Comparison of ENCODE assay signal across 31 cellular contexts in the genomic region with DNA sequence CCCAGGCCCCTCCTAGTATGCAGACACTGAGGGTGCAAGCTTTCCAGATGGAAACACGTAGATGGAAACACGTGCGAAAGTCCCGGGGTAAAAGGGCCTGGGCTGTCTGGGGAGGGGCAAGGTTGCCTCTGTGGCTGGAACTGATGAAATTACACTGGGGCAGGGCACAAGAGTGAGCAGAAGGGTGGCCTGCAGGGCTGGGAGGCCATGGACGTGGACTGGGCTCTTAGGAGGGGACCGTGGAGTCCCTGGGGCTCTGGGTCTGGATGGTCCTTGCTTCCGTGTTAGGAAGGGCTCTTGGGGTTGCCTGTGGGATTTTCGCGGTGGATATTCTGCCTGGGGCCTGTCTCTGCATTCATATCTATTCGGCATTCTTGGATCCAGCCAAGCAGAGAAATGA.
"Had no signal": no experiment of that assay in that cellular context is flagged by ENCODE, and none has a peak within 500 bp of the region (broad histone marks: within the 10 kb centered on the region; RNA-seq: fewer than 3 reads in every experiment).

No MANE protein-coding gene starts in this region.

- H3K9me3 ChIP-seq: neutrophil, ovary, prostate gland, right lobe of liver, sigmoid colon, thoracic aorta, thyroid gland, tibial nerve, upper lobe of left lung, uterus had no signal

- H3K4me1 Mint-ChIP-seq: naive B cell; naive thymus-derived CD8-positive, alpha-beta T cell; neural crest cell; stimulated activated effector memory CD8-positive, alpha-beta T cell treated with anti-CD3 and anti-CD28 coated beads, Interleukin-12 subunit alpha, Interleukin-12 subunit beta, amount 100 ng/mL, for 72 hours; stimulated activated naive B cell treated with anti-CD40 and anti-IgM and Interleukin-4, amounts not matched to agents 10 μg/mL and 1 μg/mL and 100 μg/mL, for 72 hours had no signal

- H3K27me3 ChIP-seq: neutrophil, ovary, right lobe of liver, sigmoid colon, stomach, thyroid gland, tibial nerve, upper lobe of left lung, uterus had no signal

- ATAC-seq: naive thymus-derived CD8-positive, alpha-beta T cell; natural killer cell treated with Interleukin-12 subunit alpha and Interleukin-12 subunit beta and Interleukin-15 and Interleukin-18, amount 100 ng/mL, for 72 hours; right cardiac atrium; right lobe of liver; stimulated activated effector memory CD8-positive, alpha-beta T cell treated with anti-CD3 and anti-CD28 coated beads, Interleukin-12 subunit alpha, Interleukin-12 subunit beta, amount 100 ng/mL, for 72 hours; stimulated activated naive B cell treated with anti-CD40 and anti-IgM and Interleukin-4, amounts not matched to agents 10 μg/mL and 1 μg/mL and 100 μg/mL, for 72 hours had no signal

- FAIRE-seq: small intestine had no signal

- H3K4me3 Mint-ChIP-seq: naive B cell; naive thymus-derived CD8-positive, alpha-beta T cell; natural killer cell treated with Interleukin-12 subunit alpha and Interleukin-12 subunit beta and Interleukin-15 and Interleukin-18, amount 100 ng/mL, for 72 hours; nephron progenitor cell; neural crest cell; stimulated activated effector memory CD8-positive, alpha-beta T cell treated with anti-CD3 and anti-CD28 coated beads, Interleukin-12 subunit alpha, Interleukin-12 subunit beta, amount 100 ng/mL, for 72 hours; stimulated activated naive B cell treated with anti-CD40 and anti-IgM and Interleukin-4, amounts not matched to agents 10 μg/mL and 1 μg/mL and 100 μg/mL, for 72 hours; stimulated activated naive CD8-positive, alpha-beta T cell treated with anti-CD3 and anti-CD28 coated beads, Interleukin-15, Interleukin-2, amounts not matched to agents 100 ng/mL and 50 ng/mL, for 24 hours had no signal

- H3K27ac Mint-ChIP-seq: naive B cell; naive thymus-derived CD8-positive, alpha-beta T cell; natural killer cell treated with Interleukin-12 subunit alpha and Interleukin-12 subunit beta and Interleukin-15 and Interleukin-18, amount 100 ng/mL, for 72 hours; nephron progenitor cell; stimulated activated effector memory CD8-positive, alpha-beta T cell treated with anti-CD3 and anti-CD28 coated beads, Interleukin-12 subunit alpha, Interleukin-12 subunit beta, amount 100 ng/mL, for 72 hours; stimulated activated naive B cell treated with anti-CD40 and anti-IgM and Interleukin-4, amounts not matched to agents 10 μg/mL and 1 μg/mL and 100 μg/mL, for 72 hours; stimulated activated naive CD8-positive, alpha-beta T cell treated with anti-CD3 and anti-CD28 coated beads, Interleukin-15, Interleukin-2, amounts not matched to agents 100 ng/mL and 50 ng/mL, for 24 hours had no signal

- H3K36me3 Mint-ChIP-seq: naive B cell; naive thymus-derived CD8-positive, alpha-beta T cell; natural killer cell treated with Interleukin-12 subunit alpha and Interleukin-12 subunit beta and Interleukin-15 and Interleukin-18, amount 100 ng/mL, for 72 hours; stimulated activated effector memory CD8-positive, alpha-beta T cell treated with anti-CD3 and anti-CD28 coated beads, Interleukin-12 subunit alpha, Interleukin-12 subunit beta, amount 100 ng/mL, for 72 hours; stimulated activated naive B cell treated with anti-CD40 and anti-IgM and Interleukin-4, amounts not matched to agents 10 μg/mL and 1 μg/mL and 100 μg/mL, for 72 hours had no signal

- H3K27ac ChIP-seq: neutrophil, ovary, parathyroid adenoma, prostate gland, right lobe of liver, sigmoid colon, stomach, thoracic aorta, thyroid gland, tibial nerve, upper lobe of left lung, uterus had no signal

- H3K27me3 Mint-ChIP-seq: naive B cell; naive thymus-derived CD8-positive, alpha-beta T cell; stimulated activated naive B cell treated with anti-CD40 and anti-IgM and Interleukin-4, amounts not matched to agents 10 μg/mL and 1 μg/mL and 100 μg/mL, for 72 hours; stimulated activated naive CD8-positive, alpha-beta T cell treated with anti-CD3 and anti-CD28 coated beads, Interleukin-15, Interleukin-2, amounts not matched to agents 100 ng/mL and 50 ng/mL, for 24 hours had no signal

- H3K36me3 ChIP-seq: neutrophil, ovary, prostate gland, right lobe of liver, sigmoid colon, stomach, thoracic aorta, thyroid gland, tibial nerve, upper lobe of left lung, uterus had no signal

- H3K9me3 Mint-ChIP-seq: natural killer cell treated with Interleukin-12 subunit alpha and Interleukin-12 subunit beta and Interleukin-15 and Interleukin-18, amount 100 ng/mL, for 72 hours; nephron progenitor cell; neural crest cell had no signal

- H3K4me3 ChIP-seq: ovary, prostate gland, right lobe of liver, sigmoid colon, stomach, thoracic aorta, thyroid gland, tibial nerve, upper lobe of left lung, uterus had no signal

- H2AFZ ChIP-seq: parathyroid adenoma had no signal

- H3K4me1 ChIP-seq: parathyroid adenoma, prostate gland, right lobe of liver, sigmoid colon, stomach, thyroid gland, upper lobe of left lung, uterus had no signal

- H3K9ac ChIP-seq: parathyroid adenoma had no signal

- DNase-seq: naive B cell; naive thymus-derived CD8-positive, alpha-beta T cell; nephron progenitor cell; nucleus accumbens; ovary; posterior cingulate gyrus; retina; right cardiac atrium; right lobe of liver; sigmoid colon; small intestine; stimulated activated CD4-positive, alpha-beta T cell treated with anti-CD3 and anti-CD28 coated beads, Interleukin-15, amount 100 ng/mL, for 24 hours; stimulated activated CD4-positive, alpha-beta T cell treated with anti-CD3 and anti-CD28 coated beads, Interleukin-2, amount 100 ng/mL, for 24 hours; stimulated activated CD4-positive, alpha-beta T cell treated with anti-CD3 and anti-CD28 coated beads, Interleukin-2, amount 100 ng/mL, for 48 hours; stimulated activated CD4-positive, alpha-beta T cell treated with anti-CD3 and anti-CD28 coated beads, Interleukin-4, amount 100 ng/mL, for 24 hours; stimulated activated naive B cell treated with anti-CD40 and anti-IgM and Interleukin-4, amounts not matched to agents 10 μg/mL and 1 μg/mL and 100 μg/mL, for 72 hours; stimulated activated naive CD4-positive, alpha-beta T cell treated with Interleukin-2 at 50 U/mL for 16 hours; stomach; thyroid gland; trophoblast cell; upper lobe of left lung; uterus had no signal

- H3K79me2 ChIP-seq: parathyroid adenoma had no signal
